ENCODE assay signal across 23 cellular contexts in genomic region chr7:1619152-1620079, GRCh38. TPM values are rescaled to one million over a fixed set of nuclear protein-coding genes. Genes with fewer than 3 reads are reported as not detected.
DNase-seq lines count a peak whose midpoint lies in the region; ATAC-seq lines count a peak whose summit lies in the region.
"Had no signal": no experiment of that assay in that cellular context is flagged by ENCODE, and none has a peak within 500 bp of the region (broad histone marks: within the 10 kb centered on the region; RNA-seq: fewer than 3 reads in every experiment).

No MANE protein-coding gene starts in this region.

- H3K9me3 Mint-ChIP-seq in activated naive CD4-positive, alpha-beta T cell treated with anti-CD3 and anti-CD28 coated beads, Interleukin-2, amount 10 ng/mL, durations not matched to agents 7 days and 5 days: peaks cover 14% of the 10 kb centered on the region
- peaks cover 6% of the 10 kb centered on the region for H3K9me3 Mint-ChIP-seq in stimulated activated memory B cell treated with anti-CD40 and anti-IgM and Interleukin-4, amounts not matched to agents 10 μg/mL and 1 μg/mL and 100 μg/mL, for 72 hours
- H3K9me3 Mint-ChIP-seq: IgD-negative memory B cell, nephron had no signal

- no peak overlapping the region for H3K27ac Mint-ChIP-seq in activated naive CD4-positive, alpha-beta T cell treated with anti-CD3 and anti-CD28 coated beads, Interleukin-2, amount 10 ng/mL, durations not matched to agents 7 days and 5 days
- no peak overlapping the region for H3K27ac Mint-ChIP-seq in stimulated activated memory B cell treated with anti-CD40 and anti-IgM and Interleukin-4, amounts not matched to agents 10 μg/mL and 1 μg/mL and 100 μg/mL, for 72 hours
- H3K27ac Mint-ChIP-seq: activated naive CD8-positive, alpha-beta T cell; dendritic cell treated with granulocyte-macrophage colony-stimulating factor and Interleukin-4, amounts not matched to agents 40 ng/mL and 50 ng/mL, for 4 days; nephron had no signal

- ATAC-seq in esophagus mucosa (peak; percentile 20), HG02571 (IDR thresholded peaks at IDR 0.05; ENCODE audit: unreplicated experiment) (no peak)
- peak; percentile 20 for ATAC-seq in stimulated activated memory B cell treated with anti-CD40 and anti-IgM and Interleukin-4, amounts not matched to agents 10 μg/mL and 1 μg/mL and 100 μg/mL, for 72 hours
- ATAC-seq: foreskin keratinocyte had no signal

- H3K27me3 Mint-ChIP-seq in activated naive CD4-positive, alpha-beta T cell treated with anti-CD3 and anti-CD28 coated beads, Interleukin-2, amount 10 ng/mL, durations not matched to agents 7 days and 5 days: peaks cover 18% of the 10 kb centered on the region
- peaks cover 19% of the 10 kb centered on the region for H3K27me3 Mint-ChIP-seq in stimulated activated memory B cell treated with anti-CD40 and anti-IgM and Interleukin-4, amounts not matched to agents 10 μg/mL and 1 μg/mL and 100 μg/mL, for 72 hours
- H3K27me3 Mint-ChIP-seq: activated naive CD8-positive, alpha-beta T cell had no signal

- H3K4me1 Mint-ChIP-seq in activated naive CD4-positive, alpha-beta T cell treated with anti-CD3 and anti-CD28 coated beads, Interleukin-2, amount 10 ng/mL, durations not matched to agents 7 days and 5 days: no peaks in the 10 kb centered on the region
- no peaks in the 10 kb centered on the region for H3K4me1 Mint-ChIP-seq in stimulated activated memory B cell treated with anti-CD40 and anti-IgM and Interleukin-4, amounts not matched to agents 10 μg/mL and 1 μg/mL and 100 μg/mL, for 72 hours
- H3K4me1 Mint-ChIP-seq: IgD-negative memory B cell had no signal

- DNase-seq in activated naive CD4-positive, alpha-beta T cell treated with Interleukin-2 at 50 U/mL for 16 hours: peak; percentile 2
- no peak for DNase-seq in activated naive CD4-positive, alpha-beta T cell treated with anti-CD3 and anti-CD28 coated beads, Interleukin-2, amount 10 ng/mL, durations not matched to agents 7 days and 5 days
- DNase-seq in NOMO-1 treated with dmso at 0.1 percent for 144 hours (lab: John Stamatoyannopoulos, UW; ENCODE audit: unreplicated experiment) (peak; percentile 78), GOT3 (lab: John Stamatoyannopoulos, UW) (no peak), MV-4-11 (lab: John Stamatoyannopoulos, UW) (no peak)
- DNase-seq: ACHN; activated CD4-positive, CD25-positive, alpha-beta regulatory T cell treated with anti-CD3 and anti-CD28 coated beads, Interleukin-2, amount 50 U/mL, for 72 hours; activated CD8-positive, alpha-beta memory T cell treated with anti-CD3 and anti-CD28 coated beads, Interleukin-2, amount 50 U/mL, for 48 hours; brain microvascular endothelial cell; C1 segment of cervical spinal cord; foreskin keratinocyte; mesendoderm; NCI-H1694; NCI-H82; psoas muscle; stimulated activated CD4-positive, alpha-beta T cell treated with anti-CD3 and anti-CD28 coated beads, Interleukin-4, amount 100 ng/mL, for 4 hours had no signal

- CTCF ChIA-PET in activated naive CD4-positive, alpha-beta T cell treated with anti-CD3 and anti-CD28 coated beads, Interleukin-2, amount 10 ng/mL, durations not matched to agents 7 days and 5 days (lab: Charles Lee): no interaction called here

- H3K4me3 Mint-ChIP-seq in activated naive CD4-positive, alpha-beta T cell treated with anti-CD3 and anti-CD28 coated beads, Interleukin-2, amount 10 ng/mL, durations not matched to agents 7 days and 5 days: no peak overlapping the region
- no peak overlapping the region for H3K4me3 Mint-ChIP-seq in stimulated activated memory B cell treated with anti-CD40 and anti-IgM and Interleukin-4, amounts not matched to agents 10 μg/mL and 1 μg/mL and 100 μg/mL, for 72 hours
- H3K4me3 Mint-ChIP-seq: activated naive CD8-positive, alpha-beta T cell; dendritic cell treated with granulocyte-macrophage colony-stimulating factor and Interleukin-4, amounts not matched to agents 40 ng/mL and 50 ng/mL, for 4 days; IgD-negative memory B cell; nephron had no signal

- H3K36me3 Mint-ChIP-seq in activated naive CD4-positive, alpha-beta T cell treated with anti-CD3 and anti-CD28 coated beads, Interleukin-2, amount 10 ng/mL, durations not matched to agents 7 days and 5 days: no peaks in the 10 kb centered on the region
- no peaks in the 10 kb centered on the region for H3K36me3 Mint-ChIP-seq in stimulated activated memory B cell treated with anti-CD40 and anti-IgM and Interleukin-4, amounts not matched to agents 10 μg/mL and 1 μg/mL and 100 μg/mL, for 72 hours
- H3K36me3 Mint-ChIP-seq: activated naive CD8-positive, alpha-beta T cell; IgD-negative memory B cell had no signal

RNA-seq across cellular contexts. Expression of gene PSMG3, which starts 49.6 kb away (rescaled TPM):
- 39.8 TPM for total RNA-seq in esophagus mucosa

RNA-seq across cellular contexts. Expression of gene ELFN1, which starts 50.7 kb away (rescaled TPM):
- total RNA-seq in esophagus mucosa: 0.68 TPM
- total RNA-seq: foreskin keratinocyte had no signal

Comparison
In these comparisons a context has a peak if more than half of its experiments do, and no peak if none do; other contexts are left out.
1. DNase-seq: peak in activated naive CD4-positive, alpha-beta T cell treated with Interleukin-2 at 50 U/mL for 16 hours (single experiment) and NOMO-1 treated with dmso at 0.1 percent for 144 hours (single experiment); none in activated naive CD4-positive, alpha-beta T cell treated with anti-CD3 and anti-CD28 coated beads, Interleukin-2, amount 10 ng/mL, durations not matched to agents 7 days and 5 days (single experiment), GOT3 (single experiment) and MV-4-11 (single experiment).